20 cellular contexts compared by ENCODE assay signal in genomic region chr3:129271674-129272073, GRCh38.
"Had no signal": no experiment of that assay in that cellular context is flagged by ENCODE, and none has a peak within 500 bp of the region (broad histone marks: within the 10 kb centered on the region; RNA-seq: fewer than 3 reads in every experiment).

No MANE protein-coding gene starts in this region.

- H3K4me3 Mint-ChIP-seq: immature natural killer cell; naive thymus-derived CD4-positive, alpha-beta T cell; nephron progenitor cell had no signal

- H3K4me3 ChIP-seq: colonic mucosa, psoas muscle, right lobe of liver, suprapubic skin, thyroid gland, upper lobe of left lung, uterus had no signal

- H3K9ac ChIP-seq: parathyroid adenoma had no signal

- H3K27me3 ChIP-seq: colonic mucosa, foreskin keratinocyte, right lobe of liver, suprapubic skin, thyroid gland, upper lobe of left lung, uterus had no signal

- H3K36me3 ChIP-seq: uterus had no signal

- H3K4me1 ChIP-seq: colonic mucosa, foreskin keratinocyte, parathyroid adenoma, psoas muscle, right lobe of liver, suprapubic skin, thyroid gland, upper lobe of left lung, uterus had no signal

- H3K27ac ChIP-seq: colonic mucosa, foreskin keratinocyte, parathyroid adenoma, psoas muscle, right lobe of liver, suprapubic skin, thyroid gland, upper lobe of left lung, uterus had no signal

- H3K79me2 ChIP-seq: parathyroid adenoma had no signal

- H3K4me1 Mint-ChIP-seq: immature natural killer cell, nephron progenitor cell had no signal

- H3K27ac Mint-ChIP-seq: nephron progenitor cell had no signal

- H3K9me3 Mint-ChIP-seq: immature natural killer cell; naive thymus-derived CD4-positive, alpha-beta T cell; nephron progenitor cell had no signal

- H3K9me3 ChIP-seq: colonic mucosa, psoas muscle, right lobe of liver, suprapubic skin, thyroid gland, upper lobe of left lung, uterus had no signal

- DNase-seq: colonic mucosa; dermis blood vessel endothelial cell; erythroblast; foreskin keratinocyte; immature natural killer cell; left cardiac atrium; mesendoderm; naive thymus-derived CD4-positive, alpha-beta T cell; nephron progenitor cell; psoas muscle; retina; stimulated activated CD4-positive, alpha-beta T cell treated with anti-CD3 and anti-CD28 coated beads, Interleukin-2, amount 100 ng/mL, for 24 hours; stimulated activated CD4-positive, alpha-beta T cell treated with anti-CD3 and anti-CD28 coated beads, Interleukin-4, amount 100 ng/mL, for 4 hours; stimulated activated naive CD4-positive, alpha-beta T cell; thyroid gland; upper lobe of left lung; uterus had no signal

- H3K27me3 Mint-ChIP-seq: naive thymus-derived CD4-positive, alpha-beta T cell had no signal

- ATAC-seq: foreskin keratinocyte; left cardiac atrium; naive thymus-derived CD4-positive, alpha-beta T cell; right lobe of liver had no signal

- H2AFZ ChIP-seq: parathyroid adenoma had no signal
